3 cellular contexts compared by ENCODE assay signal in genomic region chrX:13645464-13646153, GRCh38.
TF ChIP-seq lines count a peak whose summit lies in the region.

No MANE protein-coding gene starts in this region.

TF ChIP-seq in SK-N-SH treated with all-trans-retinoic acid at 6 μM for 48 hours, 23 proteins besides CTCF, POLR2A, EP300 and RAD21:
- TF ChIP-seq ESRRG (CRISPR knock-in tag; IDR thresholded peaks at IDR 0.05) (no peak), PPARA (CRISPR knock-in tag; IDR thresholded peaks at IDR 0.05; ENCODE audit: borderline replicate concordance) (no peak), TCF4 (CRISPR knock-in tag; IDR thresholded peaks at IDR 0.05; ENCODE audit: borderline replicate concordance) (no peak), RARB (CRISPR knock-in tag; IDR thresholded peaks at IDR 0.05) (no peak), GLIS3 (CRISPR knock-in tag; IDR thresholded peaks at IDR 0.05) (no peak), TSHZ2 (CRISPR knock-in tag; IDR thresholded peaks at IDR 0.05) (no peak), ZC3H10 (CRISPR knock-in tag; IDR thresholded peaks at IDR 0.05) (no peak), ARNTL (CRISPR knock-in tag; IDR thresholded peaks at IDR 0.05; ENCODE audit: borderline replicate concordance, low read depth) (no peak), ZNF565 (CRISPR knock-in tag; conservative IDR thresholded peaks at IDR 0.05; ENCODE audit: low read depth) (no peak), OSR1 (CRISPR knock-in tag; IDR thresholded peaks at IDR 0.05) (no peak), ISL1 (CRISPR knock-in tag; IDR thresholded peaks at IDR 0.05) (no peak), CREB5 (CRISPR knock-in tag; IDR thresholded peaks at IDR 0.05; ENCODE audit: low read depth) (no peak), TOX (CRISPR knock-in tag; IDR thresholded peaks at IDR 0.05; ENCODE audit: borderline replicate concordance) (no peak), ZNF70 (CRISPR knock-in tag; IDR thresholded peaks at IDR 0.05) (no peak), CSDC2 (CRISPR knock-in tag; IDR thresholded peaks at IDR 0.05) (no peak)

TF ChIP-seq in SK-N-SH, 30 proteins besides CTCF, POLR2A, EP300 and RAD21:
- no peak for TF ChIP-seq NRF1 (IDR thresholded peaks at IDR 0.05; ENCODE audit: low read depth, low read length)
- no peak for TF ChIP-seq IRF3 (IDR thresholded peaks at IDR 0.05; ENCODE audit: low read depth, low read length)

TF ChIP-seq in H1, 55 proteins besides CTCF, POLR2A, EP300 and RAD21:
- TF ChIP-seq CTBP2 (IDR thresholded peaks at IDR 0.05; ENCODE audit: borderline replicate concordance, insufficient read depth, insufficient read length, low read length) (no peak), BACH1 (IDR thresholded peaks at IDR 0.05; ENCODE audit: low read length) (no peak), TAF1 (IDR thresholded peaks at IDR 0.05; ENCODE audit: low read depth, low read length) (no peak), NRF1 (IDR thresholded peaks at IDR 0.05; ENCODE audit: low read depth, low read length) (no peak), EGR1 (IDR thresholded peaks at IDR 0.05; ENCODE audit: borderline replicate concordance, low read depth, low read length) (no peak), CBX5 (IDR thresholded peaks at IDR 0.05; ENCODE audit: low read depth, low read length) (no peak), CHD2 (IDR thresholded peaks at IDR 0.05; ENCODE audit: low read length) (no peak), KDM4A (IDR thresholded peaks at IDR 0.05; ENCODE audit: low read depth, low read length, severe bottlenecking) (no peak), SUZ12 (IDR thresholded peaks at IDR 0.05; ENCODE audit: low read length) (no peak), BRCA1 (IDR thresholded peaks at IDR 0.05; ENCODE audit: low read depth, low read length) (no peak), SP2 (IDR thresholded peaks at IDR 0.05; ENCODE audit: low read length) (no peak), CEBPB (IDR thresholded peaks at IDR 0.05; ENCODE audit: low read depth, low read length) (no peak), RNF2 (IDR thresholded peaks at IDR 0.05; ENCODE audit: borderline replicate concordance, low read depth, low read length, missing control alignments, poor library complexity, severe bottlenecking) (no peak), MAX (IDR thresholded peaks at IDR 0.05) (no peak), RFX5 (IDR thresholded peaks at IDR 0.05; ENCODE audit: borderline replicate concordance, low read depth, low read length) (no peak), KDM1A (IDR thresholded peaks at IDR 0.05; ENCODE audit: borderline replicate concordance, low read length) (no peak), HDAC2 (IDR thresholded peaks at IDR 0.05; ENCODE audit: borderline replicate concordance in 1 of 2, low read depth in 2 of 2, low read length in 2 of 2) (no peak), POLR2AphosphoS5 (IDR thresholded peaks at IDR 0.05; ENCODE audit: low read depth, low read length) (no peak)
TF ChIP-seq in H1: peak in this region for 0.
